ENCODE assay signal across 8 cellular contexts in genomic region chr21:33196956-33197374, GRCh38. TPM values are rescaled to one million over a fixed set of nuclear protein-coding genes. Genes with fewer than 3 reads are reported as not detected.
DNase-seq lines count a peak whose midpoint lies in the region; ATAC-seq and TF ChIP-seq lines count a peak whose summit lies in the region.

No MANE protein-coding gene starts in this region.

- H3K9me3 ChIP-seq in DOHH2 (ENCODE audit: control insufficient read depth, insufficient read depth, low read length) = no peaks in the 10 kb centered on the region
- H3K9me3 ChIP-seq in Loucy (ENCODE audit: insufficient read depth, low read depth, low read length) = no peaks in the 10 kb centered on the region
- no peaks in the 10 kb centered on the region for H3K9me3 ChIP-seq in SJCRH30 (replicated peaks)
- no peaks in the 10 kb centered on the region for H3K9me3 ChIP-seq in heart right ventricle

- no peak overlapping the region for H3K4me3 Mint-ChIP-seq in progenitor cell of endocrine pancreas (ENCODE audit: low read depth)

- H3F3A ChIP-seq in DOHH2 (ENCODE audit: control insufficient read depth, insufficient read depth) (peaks cover 3% of the 10 kb centered on the region; the same call in 1 of the 2 replicates), Loucy (ENCODE audit: low read depth) (no peaks in the 10 kb centered on the region)

- peaks cover 0 to under 1% of the 10 kb centered on the region in 2 donors for H3K9me3 Mint-ChIP-seq in activated naive CD4-positive, alpha-beta T cell treated with anti-CD3 and anti-CD28 coated beads, Interleukin-2, amount 50 U/mL, for 72 hours
- no peaks in the 10 kb centered on the region for H3K9me3 Mint-ChIP-seq in progenitor cell of endocrine pancreas (ENCODE audit: low read depth)

- H3K27ac ChIP-seq in DOHH2 (ENCODE audit: low read depth, low read length) (no peak overlapping the region), SJCRH30 (no peak overlapping the region), heart right ventricle (peak overlapping the region; percentile 28 to 84 (median 76))

- H3K79me2 ChIP-seq in DOHH2 (ENCODE audit: control insufficient read depth, low read length) (no peaks in the 10 kb centered on the region), Loucy (ENCODE audit: insufficient read depth, low read length) (no peaks in the 10 kb centered on the region)

- H4K20me1 ChIP-seq in DOHH2 (ENCODE audit: control insufficient read depth, insufficient read depth, low read depth, low read length) (no peaks in the 10 kb centered on the region), Loucy (ENCODE audit: insufficient read depth, low read length, poor library complexity, severe bottlenecking) (no peaks in the 10 kb centered on the region)

- peak; percentile 58 to 71 for ATAC-seq in activated naive CD4-positive, alpha-beta T cell treated with anti-CD3 and anti-CD28 coated beads, Interleukin-2, amount 50 U/mL, for 72 hours
- ATAC-seq in heart right ventricle (peak; percentile 53 to 78 (median 72)), HG03460 (IDR thresholded peaks at IDR 0.05; ENCODE audit: unreplicated experiment) (no peak), GM21717 (IDR thresholded peaks at IDR 0.05; ENCODE audit: unreplicated experiment) (no peak)

- 6 to 7% methylated on average over 13 of the region's 13 CpGs for WGBS in heart right ventricle, 2 donors

- H3K27me3 ChIP-seq in DOHH2 (ENCODE audit: control insufficient read depth, low read length) = no peaks in the 10 kb centered on the region
- H3K27me3 ChIP-seq in Loucy (ENCODE audit: insufficient read depth, low read length, poor library complexity, severe bottlenecking) = no peaks in the 10 kb centered on the region
- no peaks in the 10 kb centered on the region for H3K27me3 ChIP-seq in SJCRH30
- H3K27me3 ChIP-seq in heart right ventricle = no peaks in the 10 kb centered on the region

- no peaks in the 10 kb centered on the region for H3K36me3 Mint-ChIP-seq in activated naive CD4-positive, alpha-beta T cell treated with anti-CD3 and anti-CD28 coated beads, Interleukin-2, amount 50 U/mL, for 72 hours
- no peaks in the 10 kb centered on the region for H3K36me3 Mint-ChIP-seq in progenitor cell of endocrine pancreas (ENCODE audit: insufficient read depth)

- no peak overlapping the region for H3K27ac Mint-ChIP-seq in activated naive CD4-positive, alpha-beta T cell treated with anti-CD3 and anti-CD28 coated beads, Interleukin-2, amount 50 U/mL, for 72 hours
- H3K27ac Mint-ChIP-seq in progenitor cell of endocrine pancreas = no peak overlapping the region

- H3K9ac ChIP-seq in Loucy (ENCODE audit: low read depth, low read length, poor library complexity, severe bottlenecking) = no peak overlapping the region

- H3K4me3 ChIP-seq in DOHH2 (ENCODE audit: low read length) (no peak overlapping the region), Loucy (ENCODE audit: low read length, poor library complexity, severe bottlenecking) (peak overlapping the region; percentile 37), SJCRH30 (no peak overlapping the region), heart right ventricle (peak overlapping the region in 3 of 10 donors; percentile 3 to 10 (median 8))

- H3K4me2 ChIP-seq in DOHH2 (ENCODE audit: low read length) (peak overlapping the region; percentile 2; the same call in 1 of the 2 replicates), Loucy (ENCODE audit: low read depth, low read length, poor library complexity, severe bottlenecking) (peak overlapping the region; percentile 55)

- H3K4me1 ChIP-seq in DOHH2 (ENCODE audit: control insufficient read depth, low read length) = peaks cover 31% of the 10 kb centered on the region
- H3K4me1 ChIP-seq in Loucy (ENCODE audit: insufficient read depth, low read length, poor library complexity, severe bottlenecking) = peaks cover 6% of the 10 kb centered on the region
- peaks cover 26% of the 10 kb centered on the region for H3K4me1 ChIP-seq in SJCRH30
- peaks cover 6 to 43% (median 38%) of the 10 kb centered on the region in 9 donors for H3K4me1 ChIP-seq in heart right ventricle

- peaks cover 9% of the 10 kb centered on the region for H3K4me1 Mint-ChIP-seq in progenitor cell of endocrine pancreas (ENCODE audit: low read depth)

- peaks cover 19% of the 10 kb centered on the region for H3K27me3 Mint-ChIP-seq in progenitor cell of endocrine pancreas

- TF ChIP-seq CTCF in DOHH2 (IDR thresholded peaks at IDR 0.05; ENCODE audit: low read depth, low read length, poor library complexity, severe bottlenecking) (peak; percentile 83), Loucy (conservative IDR thresholded peaks at IDR 0.05; ENCODE audit: low read length) (peak; percentile 87), heart right ventricle (IDR thresholded peaks at IDR 0.05) (peak; percentile 54 to 87 (median 78)), progenitor cell of endocrine pancreas (IDR thresholded peaks at IDR 0.05; ENCODE audit: unreplicated experiment) (peak; percentile 89)

- intact Hi-C loops in heart right ventricle (cut with DNase I) = loop anchor here in 9 of 10 donors (2.0 to 10.0 kb wide), 12 partner anchors 70 to 410 kb away; no protein-coding TSS in a partner anchor

- peak overlapping the region; percentile 18; the same call in 1 of the 2 replicates for H2AFZ ChIP-seq in Loucy (ENCODE audit: low read length)

- DNase-seq in SJCRH30 (peak; percentile 65 to 90), heart right ventricle (peak; percentile 47 to 73), progenitor cell of endocrine pancreas (ENCODE audit: low spot score, unreplicated experiment) (peak; percentile 56)
- DNase-seq in activated naive CD4-positive, alpha-beta T cell treated with anti-CD3 and anti-CD28 coated beads, Interleukin-2, amount 50 U/mL, for 72 hours (ENCODE audit: low spot score in 2 of 2) = peak in 1 of 2 donors; percentile 67

- H3K9me2 ChIP-seq in DOHH2 (replicated peaks; ENCODE audit: control insufficient read depth, low read length) (no peaks in the 10 kb centered on the region), Loucy (replicated peaks; ENCODE audit: low read depth, low read length) (no peaks in the 10 kb centered on the region)

- H3K36me3 ChIP-seq in DOHH2 (ENCODE audit: control insufficient read depth, low read length) = no peaks in the 10 kb centered on the region
- H3K36me3 ChIP-seq in Loucy (ENCODE audit: insufficient read depth, low read length) = no peaks in the 10 kb centered on the region
- no peaks in the 10 kb centered on the region for H3K36me3 ChIP-seq in SJCRH30
- H3K36me3 ChIP-seq in heart right ventricle = no peaks in the 10 kb centered on the region

RNA-seq across cellular contexts. Expression of gene IFNAR2, which starts 32.8 kb away (rescaled TPM):
- 13.1 and 17.7 TPM in 2 replicates for total RNA-seq in SJCRH30 (2014; rRNA removed; shearing (Covaris generic))
- total RNA-seq in activated naive CD4-positive, alpha-beta T cell treated with anti-CD3 and anti-CD28 coated beads, Interleukin-2, amount 50 U/mL, for 72 hours = 10 to 100 TPM; 42.2 to 44.4 TPM
- total RNA-seq in heart right ventricle = 10 to 100 TPM in 6 of 10 donors, 1 to 10 TPM in 4; 6.7 to 22.9 (median 10.4) TPM
- polyA plus RNA-seq in heart right ventricle = 10 to 100 TPM; 10.3 to 14.3 TPM
- 17.4 and 19.2 TPM in 2 replicates for total RNA-seq in progenitor cell of endocrine pancreas

Comparison
In these comparisons a context has a peak if more than half of its experiments do, and no peak if none do; other contexts are left out.
1. H3K27ac ChIP-seq: peak in heart right ventricle (10 of 10); none in DOHH2 (single experiment) and SJCRH30 (single experiment).
2. ATAC-seq: peak in activated naive CD4-positive, alpha-beta T cell treated with anti-CD3 and anti-CD28 coated beads, Interleukin-2, amount 50 U/mL, for 72 hours (2 of 2) and heart right ventricle (8 of 8); none in HG03460 (single experiment) and GM21717 (single experiment).
3. Peak in every context shown above with its lines, with median percentiles within 50 percentile points of each other: CTCF ChIP-seq.